13 cellular contexts compared by ENCODE assay signal in the genomic region with DNA sequence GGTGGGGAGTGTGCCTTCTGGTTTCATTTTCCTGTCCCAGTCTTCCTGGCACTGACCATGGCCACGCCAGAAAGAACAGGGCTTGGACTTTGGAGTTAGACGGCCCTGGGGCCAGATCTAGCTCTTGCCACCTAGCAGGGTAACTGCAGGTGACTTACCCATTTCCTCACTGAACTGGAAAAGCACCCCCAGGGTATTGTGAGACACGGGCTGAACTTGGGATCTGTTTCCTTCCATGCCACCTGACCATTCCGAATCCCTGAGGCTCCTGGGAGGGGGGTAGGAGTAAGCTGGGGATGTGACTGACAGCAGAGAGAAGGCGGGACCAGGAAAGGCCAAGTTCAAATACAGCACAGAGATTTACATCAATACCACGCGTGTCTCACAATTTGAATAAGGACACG. TPM values are rescaled to one million over a fixed set of nuclear protein-coding genes. Genes with fewer than 3 reads are reported as not detected.
DNase-seq lines count a peak whose midpoint lies in the region; ATAC-seq and TF ChIP-seq lines count a peak whose summit lies in the region.
"Had no signal": no experiment of that assay in that cellular context is flagged by ENCODE, and none has a peak within 500 bp of the region (broad histone marks: within the 10 kb centered on the region; RNA-seq: fewer than 3 reads in every experiment).

No MANE protein-coding gene starts in this region.

- no peaks in the 10 kb centered on the region for H3K9me3 Mint-ChIP-seq in activated T-helper 17 cell treated with anti-CD3 and anti-CD28 coated beads, Interleukin-2, amount 50 U/mL, for 72 hours

- intact Hi-C loops in left cardiac atrium (cut with DNase I) = no loop called here
- intact Hi-C loops in left ventricle myocardium inferior (cut with micrococcal nuclease) = no loop called here
- intact Hi-C loops in lower lobe of right lung (cut with DNase I) = no loop called here

- H3K4me2 ChIP-seq in smooth muscle cell = no peak overlapping the region

- 84% methylated on average over 8 of the region's 8 CpGs for WGBS in smooth muscle cell (ENCODE audit: low lambda C conversion rate)

- H3K27me3 ChIP-seq in left ventricle myocardium inferior (ENCODE audit: low read depth) (no peaks in the 10 kb centered on the region), lower lobe of right lung (ENCODE audit: low read depth) (no peaks in the 10 kb centered on the region), smooth muscle cell (ENCODE audit: low read depth) (no peaks in the 10 kb centered on the region), brain microvascular endothelial cell (replicated peaks) (no peaks in the 10 kb centered on the region)
- H3K27me3 ChIP-seq: ovary had no signal

- no peak overlapping the region for H3K4me3 Mint-ChIP-seq in activated T-helper 17 cell treated with anti-CD3 and anti-CD28 coated beads, Interleukin-2, amount 50 U/mL, for 72 hours
- H3K4me3 Mint-ChIP-seq: activated naive CD8-positive, alpha-beta T cell had no signal

- in situ Hi-C loops in brain microvascular endothelial cell (cut with HindIII; ENCODE audit: low pct_ligation_motif_present, low sequenced_read_pairs) = no loop called here

- peaks cover 22% of the 10 kb centered on the region for H3K4me1 ChIP-seq in left ventricle myocardium inferior
- H3K4me1 ChIP-seq in lower lobe of right lung = peaks cover 13% of the 10 kb centered on the region
- no peaks in the 10 kb centered on the region for H3K4me1 ChIP-seq in smooth muscle cell (ENCODE audit: low read depth)

- H3K27ac Mint-ChIP-seq in activated T-helper 17 cell treated with anti-CD3 and anti-CD28 coated beads, Interleukin-2, amount 50 U/mL, for 72 hours = peak overlapping the region; percentile 85

- no peaks in the 10 kb centered on the region for H3K27me3 Mint-ChIP-seq in activated T-helper 17 cell treated with anti-CD3 and anti-CD28 coated beads, Interleukin-2, amount 50 U/mL, for 72 hours
- H3K27me3 Mint-ChIP-seq: activated naive CD8-positive, alpha-beta T cell had no signal

- DNase-seq in left cardiac atrium (peak; percentile 3), left ventricle myocardium inferior (no peak), lower lobe of right lung (peak; percentile 14), smooth muscle cell (lab: John Stamatoyannopoulos, UW; ENCODE audit: unreplicated experiment) (no peak), brain microvascular endothelial cell (no peak)
- DNase-seq: MM.1S, ovary had no signal

- no peak for ATAC-seq in left cardiac atrium
- no peak for ATAC-seq in activated T-helper 17 cell treated with anti-CD3 and anti-CD28 coated beads, Interleukin-2, amount 50 U/mL, for 72 hours (replicated peaks)
- ATAC-seq in lower lobe of right lung = no peak
- ATAC-seq in GM18502 (IDR thresholded peaks at IDR 0.05; ENCODE audit: poor library complexity, unreplicated experiment) = no peak
- no peak for ATAC-seq in GM21367 (IDR thresholded peaks at IDR 0.05; ENCODE audit: unreplicated experiment)
- ATAC-seq: Right ventricle myocardium inferior had no signal

- peaks cover 100% of the 10 kb centered on the region for H3K36me3 Mint-ChIP-seq in activated T-helper 17 cell treated with anti-CD3 and anti-CD28 coated beads, Interleukin-2, amount 50 U/mL, for 72 hours (ENCODE audit: low read depth)

- no peak overlapping the region for H3K9ac ChIP-seq in smooth muscle cell (ENCODE audit: low read depth)

- H3K4me3 ChIP-seq in left ventricle myocardium inferior = no peak overlapping the region
- H3K4me3 ChIP-seq in lower lobe of right lung = no peak overlapping the region
- no peak overlapping the region for H3K4me3 ChIP-seq in smooth muscle cell
- no peak overlapping the region for H3K4me3 ChIP-seq in brain microvascular endothelial cell (ENCODE audit: low read depth, low read length)
- H3K4me3 ChIP-seq: ovary had no signal

- H3K9me3 ChIP-seq in left ventricle myocardium inferior (replicated peaks) (no peaks in the 10 kb centered on the region), lower lobe of right lung (no peaks in the 10 kb centered on the region), smooth muscle cell (replicated peaks; ENCODE audit: low read depth) (no peaks in the 10 kb centered on the region)
- H3K9me3 ChIP-seq: ovary had no signal

- H3K4me1 Mint-ChIP-seq in activated T-helper 17 cell treated with anti-CD3 and anti-CD28 coated beads, Interleukin-2, amount 50 U/mL, for 72 hours = peaks cover 17% of the 10 kb centered on the region

- H4K20me1 ChIP-seq in smooth muscle cell (ENCODE audit: low read depth) = peaks cover 90% of the 10 kb centered on the region

- TF ChIP-seq CTCF in left ventricle myocardium inferior (IDR thresholded peaks at IDR 0.05; ENCODE audit: borderline replicate concordance) = no peak
- no peak for TF ChIP-seq CTCF in lower lobe of right lung (IDR thresholded peaks at IDR 0.05)
- no peak for TF ChIP-seq CTCF in smooth muscle cell (IDR thresholded peaks at IDR 0.05; ENCODE audit: borderline replicate concordance, insufficient read depth, poor library complexity, severe bottlenecking)
- no peak for TF ChIP-seq CTCF in brain microvascular endothelial cell (IDR thresholded peaks at IDR 0.05; ENCODE audit: low read depth, low read length, missing control alignments)

- peaks cover 95% of the 10 kb centered on the region for H3K36me3 ChIP-seq in left ventricle myocardium inferior
- H3K36me3 ChIP-seq in lower lobe of right lung = peaks cover 85% of the 10 kb centered on the region
- H3K36me3 ChIP-seq in smooth muscle cell (ENCODE audit: low read depth) = peaks cover 6% of the 10 kb centered on the region
- H3K36me3 ChIP-seq in brain microvascular endothelial cell (replicated peaks) = peaks cover 77% of the 10 kb centered on the region
- H3K36me3 ChIP-seq: ovary had no signal

- peaks cover 8% of the 10 kb centered on the region for H3K79me2 ChIP-seq in smooth muscle cell (ENCODE audit: low read depth)

- no peak overlapping the region for H2AFZ ChIP-seq in smooth muscle cell (ENCODE audit: low read depth)

- H3K27ac ChIP-seq in left ventricle myocardium inferior (replicated peaks) = no peak overlapping the region
- H3K27ac ChIP-seq in lower lobe of right lung = no peak overlapping the region
- H3K27ac ChIP-seq in smooth muscle cell (ENCODE audit: low read depth) = no peak overlapping the region
- H3K27ac ChIP-seq in brain microvascular endothelial cell = no peak overlapping the region
- H3K27ac ChIP-seq: ovary had no signal

- peaks cover 37% of the 10 kb centered on the region for H3F3A ChIP-seq in smooth muscle cell (ENCODE audit: low read depth)

RNA-seq across cellular contexts. Expression of gene HNRNPAB, which starts 9.4 kb away (rescaled TPM):
- 100 to 1,000 TPM in 1 of 2 donors, 10 to 100 TPM in 1; 81.3 to 141 TPM for total RNA-seq in left cardiac atrium
- 85.2 TPM for total RNA-seq in left ventricle myocardium inferior
- total RNA-seq in activated T-helper 17 cell treated with anti-CD3 and anti-CD28 coated beads, Interleukin-2, amount 50 U/mL, for 72 hours = 100 to 1,000 TPM; 154 to 390 TPM
- total RNA-seq in lower lobe of right lung = 102 TPM
- total RNA-seq in smooth muscle cell = 79.3 and 83.0 TPM in 2 replicates
- 169 and 170 TPM in 2 replicates for polyA plus RNA-seq in smooth muscle cell

RNA-seq across cellular contexts. Expression of gene PHYKPL, which starts 18.9 kb away (rescaled TPM):
- total RNA-seq in left cardiac atrium (10 to 100 TPM; 43.6 to 53.5 TPM), left ventricle myocardium inferior (34.0 TPM), lower lobe of right lung (101 TPM), smooth muscle cell (15.7 and 17.1 TPM in 2 replicates)
- total RNA-seq in activated T-helper 17 cell treated with anti-CD3 and anti-CD28 coated beads, Interleukin-2, amount 50 U/mL, for 72 hours = 100 to 1,000 TPM in 1 of 2 donors, 10 to 100 TPM in 1; 91.9 to 112 TPM
- polyA plus RNA-seq in smooth muscle cell = 27.8 and 34.2 TPM in 2 replicates

RNA-seq across cellular contexts. Expression of gene GMCL2, which starts 26.6 kb away (rescaled TPM):
- total RNA-seq in left cardiac atrium = not detected
- total RNA-seq in left ventricle myocardium inferior = not detected
- not detected for total RNA-seq in activated T-helper 17 cell treated with anti-CD3 and anti-CD28 coated beads, Interleukin-2, amount 50 U/mL, for 72 hours
- not detected for total RNA-seq in lower lobe of right lung
- total RNA-seq in smooth muscle cell = 0.13 and 0.22 TPM in 2 replicates
- not detected in 2 replicates for polyA plus RNA-seq in smooth muscle cell
- total RNA-seq: ovary, Right ventricle myocardium inferior had no signal
- polyA plus RNA-seq: BJ, ovary had no signal

Comparison
In these comparisons a context has a peak if more than half of its experiments do, and no peak if none do; other contexts are left out.
1. DNase-seq: peak in left cardiac atrium (single experiment) and lower lobe of right lung (single experiment); none in left ventricle myocardium inferior (single experiment), smooth muscle cell (single experiment) and brain microvascular endothelial cell (single experiment).